Comparison of ENCODE assay signal across 19 cellular contexts in genomic region chr11:120134931-120135228, GRCh38. TPM values are rescaled to one million over a fixed set of nuclear protein-coding genes. Genes with fewer than 3 reads are reported as not detected.
DNase-seq lines count a peak whose midpoint lies in the region; ATAC-seq and TF ChIP-seq lines count a peak whose summit lies in the region.
"Had no signal": no experiment of that assay in that cellular context is flagged by ENCODE, and none has a peak within 500 bp of the region (broad histone marks: within the 10 kb centered on the region; RNA-seq: fewer than 3 reads in every experiment).

No MANE protein-coding gene starts in this region.

- TF ChIP-seq CTCF in dorsolateral prefrontal cortex (IDR thresholded peaks at IDR 0.05 in 54 of 56, conservative IDR thresholded peaks at IDR 0.05 in 2 of 56; ENCODE audit: low read depth in 1 of 56, partially characterized antibody in 56 of 56) (no peak), upper lobe of right lung (IDR thresholded peaks at IDR 0.05) (no peak)

- ATAC-seq in upper lobe of right lung (no peak), HG03457 (IDR thresholded peaks at IDR 0.05; ENCODE audit: unreplicated experiment) (no peak)

- H3K4me3 ChIP-seq in dorsolateral prefrontal cortex: no peak overlapping the region
- H3K4me3 ChIP-seq in upper lobe of right lung: no peak overlapping the region
- H3K4me3 ChIP-seq: neural progenitor cell, thyroid gland had no signal

- H3K36me3 Mint-ChIP-seq in activated naive CD4-positive, alpha-beta T cell treated with anti-CD3 and anti-CD28 coated beads, Interleukin-2, amount 10 ng/mL, durations not matched to agents 7 days and 5 days: no peaks in the 10 kb centered on the region
- no peaks in the 10 kb centered on the region for H3K36me3 Mint-ChIP-seq in activated naive CD4-positive, alpha-beta T cell treated with anti-CD3 and anti-CD28 coated beads for 36 hours (ENCODE audit: low read depth)
- H3K36me3 Mint-ChIP-seq: neural progenitor cell had no signal

- intact Hi-C loops in activated naive CD4-positive, alpha-beta T cell treated with anti-CD3 and anti-CD28 coated beads for 36 hours (cut with micrococcal nuclease): no loop called here
- intact Hi-C loops in dorsolateral prefrontal cortex (cut with DNase I) (no loop called here), upper lobe of right lung (cut with DNase I) (no loop called here)

- H3K36me3 ChIP-seq in upper lobe of right lung: no peaks in the 10 kb centered on the region
- H3K36me3 ChIP-seq: neural progenitor cell, thyroid gland had no signal

- no peaks in the 10 kb centered on the region for H3K4me1 ChIP-seq in upper lobe of right lung

- no peak overlapping the region for H3K27ac Mint-ChIP-seq in activated naive CD4-positive, alpha-beta T cell treated with anti-CD3 and anti-CD28 coated beads, Interleukin-2, amount 10 ng/mL, durations not matched to agents 7 days and 5 days
- H3K27ac Mint-ChIP-seq in activated naive CD4-positive, alpha-beta T cell treated with anti-CD3 and anti-CD28 coated beads for 36 hours: no peak overlapping the region
- H3K27ac Mint-ChIP-seq: neural progenitor cell had no signal

- H3K27me3 ChIP-seq in dorsolateral prefrontal cortex (peaks cover 0 to 3% (median 0%) of the 10 kb centered on the region in 45 donors), upper lobe of right lung (peaks cover 11% of the 10 kb centered on the region)
- H3K27me3 ChIP-seq: thyroid gland had no signal

- no peak overlapping the region for H3K4me3 Mint-ChIP-seq in activated naive CD4-positive, alpha-beta T cell treated with anti-CD3 and anti-CD28 coated beads, Interleukin-2, amount 10 ng/mL, durations not matched to agents 7 days and 5 days
- H3K4me3 Mint-ChIP-seq in activated naive CD4-positive, alpha-beta T cell treated with anti-CD3 and anti-CD28 coated beads for 36 hours: no peak overlapping the region
- H3K4me3 Mint-ChIP-seq: neural progenitor cell had no signal

- H3K27ac ChIP-seq in dorsolateral prefrontal cortex (no peak overlapping the region), upper lobe of right lung (no peak overlapping the region)
- H3K27ac ChIP-seq: KMS-11, neural progenitor cell, thyroid gland had no signal

- H3K9me3 Mint-ChIP-seq in activated naive CD4-positive, alpha-beta T cell treated with anti-CD3 and anti-CD28 coated beads, Interleukin-2, amount 10 ng/mL, durations not matched to agents 7 days and 5 days: no peaks in the 10 kb centered on the region
- no peaks in the 10 kb centered on the region for H3K9me3 Mint-ChIP-seq in activated naive CD4-positive, alpha-beta T cell treated with anti-CD3 and anti-CD28 coated beads for 36 hours
- H3K9me3 Mint-ChIP-seq: neural progenitor cell had no signal

- peak; percentile 2 for DNase-seq in activated naive CD4-positive, alpha-beta T cell treated with anti-CD3 and anti-CD28 coated beads, Interleukin-2, amount 10 ng/mL, durations not matched to agents 7 days and 5 days
- no peak for DNase-seq in activated naive CD4-positive, alpha-beta T cell treated with anti-CD3 and anti-CD28 coated beads for 36 hours
- DNase-seq in dorsolateral prefrontal cortex (peak in 6 of 10 donors; percentile 5 to 25 (median 14)), mucosa of gallbladder (ENCODE audit: low spot score) (peak; percentile 3), upper lobe of right lung (peak; percentile 57), epidermal melanocyte (ENCODE audit: insufficient read length, low spot score) (no peak), KBM-7 (no peak)
- DNase-seq: activated CD4-positive, alpha-beta T cell treated with anti-CD3 and anti-CD28 coated beads for 48 hours; activated naive CD4-positive, alpha-beta T cell; foreskin melanocyte; hippocampal formation; midbrain; NCI-H2081 treated with DMSO at 0.1 percent for 48 hours; NCI-H524; thyroid gland had no signal

- in situ Hi-C loops in KBM-7 (cut with MboI; ENCODE audit: low pct_unique_long_range_greater_than_20kb, low sequenced_read_pairs): no loop called here

- H3K27me3 Mint-ChIP-seq in activated naive CD4-positive, alpha-beta T cell treated with anti-CD3 and anti-CD28 coated beads, Interleukin-2, amount 10 ng/mL, durations not matched to agents 7 days and 5 days: peaks cover 5% of the 10 kb centered on the region
- H3K27me3 Mint-ChIP-seq in activated naive CD4-positive, alpha-beta T cell treated with anti-CD3 and anti-CD28 coated beads for 36 hours (ENCODE audit: low read depth): no peaks in the 10 kb centered on the region

- CTCF ChIA-PET in activated naive CD4-positive, alpha-beta T cell treated with anti-CD3 and anti-CD28 coated beads, Interleukin-2, amount 10 ng/mL, durations not matched to agents 7 days and 5 days (lab: Charles Lee): no interaction called here
- CTCF ChIA-PET in activated naive CD4-positive, alpha-beta T cell treated with anti-CD3 and anti-CD28 coated beads for 36 hours (lab: Charles Lee): no interaction called here

- H3K9me3 ChIP-seq in upper lobe of right lung: no peaks in the 10 kb centered on the region
- H3K9me3 ChIP-seq: thyroid gland had no signal

- no peaks in the 10 kb centered on the region for H3K4me1 Mint-ChIP-seq in activated naive CD4-positive, alpha-beta T cell treated with anti-CD3 and anti-CD28 coated beads, Interleukin-2, amount 10 ng/mL, durations not matched to agents 7 days and 5 days
- H3K4me1 Mint-ChIP-seq in activated naive CD4-positive, alpha-beta T cell treated with anti-CD3 and anti-CD28 coated beads for 36 hours (ENCODE audit: low read depth): no peaks in the 10 kb centered on the region

RNA-seq across cellular contexts. Expression of gene TRIM29, which starts 3.0 kb away (rescaled TPM):
- total RNA-seq in activated naive CD4-positive, alpha-beta T cell treated with anti-CD3 and anti-CD28 coated beads for 36 hours: not detected
- total RNA-seq in dorsolateral prefrontal cortex: 1 to 10 TPM in 71 of 120 experiments, under 1 TPM in 35, not detected in 14; 0.22 to 6.4 (median 1.4) TPM
- total RNA-seq in mucosa of gallbladder: 13.5 TPM
- total RNA-seq in upper lobe of right lung: 3.4 TPM
- total RNA-seq: pulmonary artery endothelial cell had no signal

Comparison
In these comparisons a context has a peak if more than half of its experiments do, and no peak if none do; other contexts are left out.
1. DNase-seq: peak in activated naive CD4-positive, alpha-beta T cell treated with anti-CD3 and anti-CD28 coated beads, Interleukin-2, amount 10 ng/mL, durations not matched to agents 7 days and 5 days (single experiment), dorsolateral prefrontal cortex (6 of 10), mucosa of gallbladder (single experiment) and upper lobe of right lung (single experiment); none in activated naive CD4-positive, alpha-beta T cell treated with anti-CD3 and anti-CD28 coated beads for 36 hours (single experiment), epidermal melanocyte (single experiment) and KBM-7 (single experiment).